8 cellular contexts compared by ENCODE assay signal in genomic region chr7:73154586-73155038, GRCh38.
DNase-seq lines count a peak whose midpoint lies in the region; ATAC-seq and TF ChIP-seq lines count a peak whose summit lies in the region.
"Not testable (repeated sequence)": the region's sequence is repeated elsewhere in the genome, so short reads cannot be mapped to it uniquely, and the experiment has no call there.

No MANE protein-coding gene starts in this region.

- CTCF ChIA-PET in activated CD8-positive, alpha-beta memory T cell treated with anti-CD3 and anti-CD28 coated beads, Interleukin-2, amount 10 ng/mL, durations not matched to agents 7 days and 5 days (lab: Charles Lee) = not testable (repeated sequence)

- H3K9me3 Mint-ChIP-seq in activated CD8-positive, alpha-beta memory T cell treated with anti-CD3 and anti-CD28 coated beads, Interleukin-2, amount 10 ng/mL, durations not matched to agents 7 days and 5 days (ENCODE audit: low read depth) = not testable (repeated sequence)

- not testable (repeated sequence) for TF ChIP-seq EP300 in upper lobe of left lung (IDR thresholded peaks at IDR 0.05)

- ATAC-seq in GM19025 (IDR thresholded peaks at IDR 0.05; ENCODE audit: low read depth, unreplicated experiment) (peak; percentile 94), HG02885 (IDR thresholded peaks at IDR 0.05; ENCODE audit: poor library complexity, unreplicated experiment) (peak; percentile 92), left colon (peak; percentile 92), upper lobe of left lung (ENCODE audit: low FRiP score in 2 of 2) (peak; percentile 91 to 97)
- peak; percentile 97 for ATAC-seq in activated CD8-positive, alpha-beta memory T cell treated with anti-CD3 and anti-CD28 coated beads, Interleukin-2, amount 10 ng/mL, durations not matched to agents 7 days and 5 days

- not testable (repeated sequence) for H3K27me3 ChIP-seq in OCI-LY3 (ENCODE audit: low read depth, low read length); colonic mucosa; spleen (replicated peaks in 1 of 7); upper lobe of left lung

- not testable (repeated sequence) for H3K9me3 ChIP-seq in OCI-LY3 (ENCODE audit: insufficient read depth, low read length); colonic mucosa; spleen; upper lobe of left lung

- not testable (repeated sequence) for H2AFZ ChIP-seq in OCI-LY3 (ENCODE audit: low read depth, low read length)

- 0 out of 2 replicates have a peak overlapping the region, but pooled peaks have one; percentile 35 for H3K9ac ChIP-seq in OCI-LY3 (ENCODE audit: low read length)
- not testable (repeated sequence) for H3K9ac ChIP-seq in colonic mucosa (ENCODE audit: low read depth in 2 of 2, low read length in 2 of 2)

- H3K27ac Mint-ChIP-seq in activated CD8-positive, alpha-beta memory T cell treated with anti-CD3 and anti-CD28 coated beads, Interleukin-2, amount 10 ng/mL, durations not matched to agents 7 days and 5 days = peak overlapping the region; percentile 61

- not testable (repeated sequence) for H3K36me3 Mint-ChIP-seq in activated CD8-positive, alpha-beta memory T cell treated with anti-CD3 and anti-CD28 coated beads, Interleukin-2, amount 10 ng/mL, durations not matched to agents 7 days and 5 days

- H3K27ac ChIP-seq in OCI-LY3 (ENCODE audit: low read length); colonic mucosa: not testable (repeated sequence)
- peak overlapping the region in 4 of 8 donors; percentile 33 to 71 (median 64) for H3K27ac ChIP-seq in spleen
- peak overlapping the region in 1 of 4 donors; percentile 77 for H3K27ac ChIP-seq in upper lobe of left lung

- H3K4me3 ChIP-seq in OCI-LY3 (ENCODE audit: low read length) (peak overlapping the region; percentile 66; the same call in 1 of the 2 replicates), colonic mucosa (peak overlapping the region; percentile 14), spleen (peak overlapping the region; percentile 24 to 68 (median 36)), upper lobe of left lung (peak overlapping the region in 3 of 4 donors; percentile 48 to 50 (median 49))

- H3K4me3 Mint-ChIP-seq in activated CD8-positive, alpha-beta memory T cell treated with anti-CD3 and anti-CD28 coated beads, Interleukin-2, amount 10 ng/mL, durations not matched to agents 7 days and 5 days = peak overlapping the region; percentile 61

- peak overlapping the region; percentile 50; the same call in 1 of the 2 replicates for H3K4me2 ChIP-seq in OCI-LY3 (ENCODE audit: low read length)

- not testable (repeated sequence) for TF ChIP-seq POLR2A in spleen (IDR thresholded peaks at IDR 0.05)
- peak in 1 of 4 donors; percentile 58 for TF ChIP-seq POLR2A in upper lobe of left lung (IDR thresholded peaks at IDR 0.05)

- H3K4me1 ChIP-seq in OCI-LY3 (ENCODE audit: low read length); colonic mucosa; spleen; upper lobe of left lung: not testable (repeated sequence)

- peak; percentile 90 for DNase-seq in activated CD8-positive, alpha-beta memory T cell treated with anti-CD3 and anti-CD28 coated beads, Interleukin-2, amount 10 ng/mL, durations not matched to agents 7 days and 5 days
- DNase-seq in colonic mucosa (peak; percentile 67), left colon (peak; percentile 84 to 87), spleen (peak; percentile 95), upper lobe of left lung (peak; percentile 87 to 96)

- 0 to 7% (median 1%) methylated on average over 3 to 37 of the region's 48 CpGs for WGBS in spleen, 5 donors
- WGBS in upper lobe of left lung, 2 donors = no CpG with 5 or more reads among the region's 48 CpGs

- not testable (repeated sequence) for H3K4me1 Mint-ChIP-seq in activated CD8-positive, alpha-beta memory T cell treated with anti-CD3 and anti-CD28 coated beads, Interleukin-2, amount 10 ng/mL, durations not matched to agents 7 days and 5 days

- not testable (repeated sequence) for TF ChIP-seq CTCF in OCI-LY3 (IDR thresholded peaks at IDR 0.05; ENCODE audit: low read depth, low read length); colonic mucosa (IDR thresholded peaks at IDR 0.05); spleen (IDR thresholded peaks at IDR 0.05 in 8 of 11, conservative IDR thresholded peaks at IDR 0.05 in 3 of 11); upper lobe of left lung (IDR thresholded peaks at IDR 0.05)

- not testable (repeated sequence) for H3K79me2 ChIP-seq in OCI-LY3 (ENCODE audit: low read length)

- H4K20me1 ChIP-seq in OCI-LY3 (ENCODE audit: insufficient read depth, low read length) = not testable (repeated sequence)

- H3K27me3 Mint-ChIP-seq in activated CD8-positive, alpha-beta memory T cell treated with anti-CD3 and anti-CD28 coated beads, Interleukin-2, amount 10 ng/mL, durations not matched to agents 7 days and 5 days = not testable (repeated sequence)

- intact Hi-C loops in colonic mucosa (cut with DNase I); left colon (cut with DNase I, micrococcal nuclease); spleen (cut with DNase I; ENCODE audit: low total_unique reads): not testable (repeated sequence)

- H3K36me3 ChIP-seq in OCI-LY3 (replicated peaks; ENCODE audit: low read depth, low read length); colonic mucosa; spleen; upper lobe of left lung: not testable (repeated sequence)

Comparison
In these comparisons a context has a peak if more than half of its experiments do, and no peak if none do; other contexts are left out.
1. H3K4me3 ChIP-seq: peak in every context shown above with its lines; median percentile 66 in OCI-LY3; 49 in upper lobe of left lung; 36 in spleen; 14 in colonic mucosa.